11 cellular contexts compared by ENCODE assay signal in the genomic region with DNA sequence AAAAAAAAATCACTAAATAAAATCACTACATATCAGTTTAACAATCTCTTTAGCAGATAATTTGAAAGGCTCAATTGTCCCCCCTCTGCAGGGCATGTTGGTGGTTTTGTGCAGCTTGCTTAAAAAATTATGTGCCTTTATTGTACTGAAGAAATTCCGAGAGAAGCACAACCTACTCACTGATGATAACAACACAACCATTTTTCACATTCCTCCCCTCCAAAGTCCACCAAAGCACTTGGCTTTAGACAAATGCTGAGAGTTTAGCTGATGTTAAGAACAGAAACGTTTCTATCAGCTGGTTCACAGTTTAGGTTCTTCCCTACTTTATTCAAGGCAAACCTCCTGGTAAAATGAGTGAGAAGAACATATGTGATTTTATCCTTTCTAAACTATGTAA. TPM values are rescaled to one million over a fixed set of nuclear protein-coding genes. Genes with fewer than 3 reads are reported as not detected.
DNase-seq lines count a peak whose midpoint lies in the region; TF ChIP-seq lines count a peak whose summit lies in the region.
"Had no signal": no experiment of that assay in that cellular context is flagged by ENCODE, and none has a peak within 500 bp of the region (broad histone marks: within the 10 kb centered on the region; RNA-seq: fewer than 3 reads in every experiment).

No MANE protein-coding gene starts in this region.

- H3K27me3 ChIP-seq in suprapubic skin = no peaks in the 10 kb centered on the region

- H3K36me3 ChIP-seq in mesodermal cell (ENCODE audit: control insufficient read depth, insufficient read depth, low read length) (no peaks in the 10 kb centered on the region), suprapubic skin (no peaks in the 10 kb centered on the region)

- in situ Hi-C loops in KBM-7 (cut with MboI; ENCODE audit: low pct_unique_long_range_greater_than_20kb, low sequenced_read_pairs) = no loop called here

- TF ChIP-seq POLR2A in suprapubic skin (IDR thresholded peaks at IDR 0.05) = no peak

- H3K27ac ChIP-seq in coronary artery (peak overlapping the region in 1 of 2 donors; percentile 61), mesodermal cell (ENCODE audit: low read depth, low read length, severe bottlenecking) (peak overlapping the region; percentile 72), suprapubic skin (peak overlapping the region; percentile 75)

- no peak for TF ChIP-seq EP300 in suprapubic skin (IDR thresholded peaks at IDR 0.05)

- H3K4me1 ChIP-seq in mesodermal cell (ENCODE audit: control insufficient read depth, insufficient read depth, low read length, poor library complexity, severe bottlenecking) = peaks cover 52% of the 10 kb centered on the region
- peaks cover 50% of the 10 kb centered on the region for H3K4me1 ChIP-seq in suprapubic skin

- H3K4me3 ChIP-seq in coronary artery = peak overlapping the region; percentile 65
- H3K4me3 ChIP-seq in mesodermal cell (ENCODE audit: extremely low read depth, insufficient read depth, low read length, poor library complexity, severe bottlenecking) = peak overlapping the region; percentile 38
- H3K4me3 ChIP-seq in suprapubic skin = peak overlapping the region; percentile 49

- DNase-seq in NCI-H69 (lab: John Stamatoyannopoulos, UW) = peak; percentile 30
- DNase-seq in coronary artery (ENCODE audit: low spot score) = no peak
- DNase-seq in suprapubic skin (ENCODE audit: low spot score in 2 of 2) = no peak
- no peak for DNase-seq in NCI-H345 (lab: John Stamatoyannopoulos, UW)
- no peak for DNase-seq in NCI-H187 treated with DMSO at 0.1 percent for 48 hours (lab: John Stamatoyannopoulos, UW)
- DNase-seq in KBM-7 = no peak
- no peak for DNase-seq in HCEC 1CT
- DNase-seq: effector memory CD8-positive, alpha-beta T cell; mesendoderm; NCI-H510A had no signal

- TF ChIP-seq CTCF in coronary artery (IDR thresholded peaks at IDR 0.05) = no peak
- no peak for TF ChIP-seq CTCF in suprapubic skin (IDR thresholded peaks at IDR 0.05)

- WGBS in mesodermal cell (ENCODE audit: insufficient coverage in 2 of 2), 2 experiments = no CpG with 5 or more reads among the region's 2 CpGs
- WGBS in suprapubic skin = 19% methylated on average over 2 of the region's 2 CpGs

- no peaks in the 10 kb centered on the region for H3K9me3 ChIP-seq in mesodermal cell (ENCODE audit: control insufficient read depth, low read length)
- H3K9me3 ChIP-seq in suprapubic skin = no peaks in the 10 kb centered on the region

RNA-seq across cellular contexts. Expression of gene DOCK9, which starts 0.9 kb away (rescaled TPM):
- polyA plus RNA-seq in mesodermal cell (2013, experiment 1 of 2) = 64.4 TPM
- 63.4 TPM for polyA plus RNA-seq in mesodermal cell (2013, experiment 2 of 2)
- 100 to 1,000 TPM; 121 to 240 (median 200) TPM for total RNA-seq in suprapubic skin
